28 cellular contexts compared by ENCODE assay signal in genomic region chr1:43047135-43047534, GRCh38.
"Had no signal": no experiment of that assay in that cellular context is flagged by ENCODE, and none has a peak within 500 bp of the region (broad histone marks: within the 10 kb centered on the region; RNA-seq: fewer than 3 reads in every experiment).

No MANE protein-coding gene starts in this region.

- DNase-seq: stimulated activated CD4-positive, alpha-beta T cell treated with anti-CD3 and anti-CD28 coated beads, Interleukin-1b, Interleukin-23, amount 100 ng/mL, for 48 hours; stimulated activated CD4-positive, alpha-beta T cell treated with anti-CD3 and anti-CD28 coated beads, Interleukin-2, amount 100 ng/mL, for 24 hours; stimulated activated CD4-positive, alpha-beta T cell treated with anti-CD3 and anti-CD28 coated beads, Interleukin-2, amount 100 ng/mL, for 48 hours; stimulated activated CD4-positive, alpha-beta T cell treated with anti-CD3 and anti-CD28 coated beads, Interleukin-4, amount 100 ng/mL, for 24 hours; stimulated activated CD4-positive, alpha-beta T cell treated with anti-CD3 and anti-CD28 coated beads, Interleukin-4, amount 100 ng/mL, for 4 hours; stimulated activated CD8-positive, alpha-beta memory T cell treated with anti-CD3 and anti-CD28 coated beads, Interleukin-4, amount 100 ng/mL, for 48 hours; stimulated activated naive B cell treated with anti-CD40 and anti-IgM and Interleukin-4, amounts not matched to agents 10 μg/mL and 1 μg/mL and 100 μg/mL, for 72 hours; stimulated activated naive CD4-positive, alpha-beta T cell; stimulated activated naive CD4-positive, alpha-beta T cell treated with Interleukin-2 at 50 U/mL for 16 hours; stimulated activated naive CD8-positive, alpha-beta T cell treated with anti-CD3 and anti-CD28 coated beads, Interleukin-15, amount 100 ng/mL, for 72 hours; stimulated activated naive CD8-positive, alpha-beta T cell treated with anti-CD3 and anti-CD28 coated beads, Interleukin-15, Interleukin-2, amounts not matched to agents 100 U/mL and 50 U/mL, for 24 hours; stomach; substantia nigra; testis; thyroid gland; tibial artery; transverse colon; upper lobe of left lung; upper lobe of right lung; uterus had no signal

- H3K27ac ChIP-seq: stomach, suprapubic skin, testis, thoracic aorta, thyroid gland, tibial artery, tibial nerve, transverse colon, upper lobe of left lung, upper lobe of right lung, uterus, vagina had no signal

- H3K4me3 ChIP-seq: stomach, suprapubic skin, testis, thoracic aorta, thyroid gland, tibial artery, tibial nerve, transverse colon, upper lobe of left lung, upper lobe of right lung, uterus, vagina had no signal

- H3K4me1 Mint-ChIP-seq: stimulated activated memory B cell treated with anti-CD40 and anti-IgM and Interleukin-4, amounts not matched to agents 10 μg/mL and 1 μg/mL and 100 μg/mL, for 72 hours; stimulated activated naive CD8-positive, alpha-beta T cell treated with anti-CD3 and anti-CD28 coated beads, Interleukin-15, amount 100 ng/mL, for 72 hours had no signal

- ATAC-seq: stimulated activated effector memory CD8-positive, alpha-beta T cell treated with anti-CD3 and anti-CD28 coated beads, Interleukin-12 subunit alpha, Interleukin-12 subunit beta, amount 100 ng/mL, for 72 hours; stimulated activated memory B cell treated with anti-CD40 and anti-IgM and Interleukin-4, amounts not matched to agents 10 μg/mL and 1 μg/mL and 100 μg/mL, for 72 hours; stimulated activated naive B cell treated with anti-CD40 and anti-IgM and Interleukin-4, amounts not matched to agents 10 μg/mL and 1 μg/mL and 100 μg/mL, for 72 hours; stimulated activated naive CD8-positive, alpha-beta T cell treated with anti-CD3 and anti-CD28 coated beads, Interleukin-15, amount 100 ng/mL, for 72 hours; stimulated activated naive CD8-positive, alpha-beta T cell treated with anti-CD3 and anti-CD28 coated beads, Interleukin-15, Interleukin-2, amounts not matched to agents 100 U/mL and 50 U/mL, for 24 hours; upper lobe of right lung had no signal

- H3K9me3 ChIP-seq: stomach, suprapubic skin, testis, thoracic aorta, thyroid gland, tibial artery, tibial nerve, transverse colon, upper lobe of left lung, upper lobe of right lung, uterus, vagina had no signal

- H3K27me3 ChIP-seq: stomach, suprapubic skin, testis, thyroid gland, tibial nerve, transverse colon, upper lobe of left lung, upper lobe of right lung, uterus, vagina had no signal

- H3K4me1 ChIP-seq: thyroid gland, tibial artery, transverse colon, upper lobe of left lung, upper lobe of right lung, uterus had no signal

- H3K27me3 Mint-ChIP-seq: stimulated activated memory B cell treated with anti-CD40 and anti-IgM and Interleukin-4, amounts not matched to agents 10 μg/mL and 1 μg/mL and 100 μg/mL, for 72 hours; stimulated activated naive B cell treated with anti-CD40 and anti-IgM and Interleukin-4, amounts not matched to agents 10 μg/mL and 1 μg/mL and 100 μg/mL, for 72 hours; stimulated activated naive CD8-positive, alpha-beta T cell treated with anti-CD3 and anti-CD28 coated beads, Interleukin-15, amount 100 ng/mL, for 72 hours; type B pancreatic cell had no signal

- H3K36me3 Mint-ChIP-seq: stimulated activated effector memory CD8-positive, alpha-beta T cell treated with anti-CD3 and anti-CD28 coated beads, Interleukin-12 subunit alpha, Interleukin-12 subunit beta, amount 100 ng/mL, for 72 hours; stimulated activated memory B cell treated with anti-CD40 and anti-IgM and Interleukin-4, amounts not matched to agents 10 μg/mL and 1 μg/mL and 100 μg/mL, for 72 hours; stimulated activated naive B cell treated with anti-CD40 and anti-IgM and Interleukin-4, amounts not matched to agents 10 μg/mL and 1 μg/mL and 100 μg/mL, for 72 hours; type B pancreatic cell had no signal

- H3K27ac Mint-ChIP-seq: stimulated activated effector memory CD8-positive, alpha-beta T cell treated with anti-CD3 and anti-CD28 coated beads, Interleukin-12 subunit alpha, Interleukin-12 subunit beta, amount 100 ng/mL, for 72 hours; stimulated activated memory B cell treated with anti-CD40 and anti-IgM and Interleukin-4, amounts not matched to agents 10 μg/mL and 1 μg/mL and 100 μg/mL, for 72 hours; stimulated activated naive B cell treated with anti-CD40 and anti-IgM and Interleukin-4, amounts not matched to agents 10 μg/mL and 1 μg/mL and 100 μg/mL, for 72 hours; stimulated activated naive CD8-positive, alpha-beta T cell treated with anti-CD3 and anti-CD28 coated beads, Interleukin-15, amount 100 ng/mL, for 72 hours; stimulated activated naive CD8-positive, alpha-beta T cell treated with anti-CD3 and anti-CD28 coated beads, Interleukin-15, Interleukin-2, amounts not matched to agents 100 ng/mL and 50 ng/mL, for 24 hours; type B pancreatic cell had no signal

- H3K36me3 ChIP-seq: stomach, suprapubic skin, thoracic aorta, thyroid gland, tibial artery, tibial nerve, transverse colon, upper lobe of left lung, upper lobe of right lung, uterus, vagina had no signal

- H3K9me3 Mint-ChIP-seq: stimulated activated effector memory CD8-positive, alpha-beta T cell treated with anti-CD3 and anti-CD28 coated beads, Interleukin-12 subunit alpha, Interleukin-12 subunit beta, amount 100 ng/mL, for 72 hours; stimulated activated memory B cell treated with anti-CD40 and anti-IgM and Interleukin-4, amounts not matched to agents 10 μg/mL and 1 μg/mL and 100 μg/mL, for 72 hours; stimulated activated naive B cell treated with anti-CD40 and anti-IgM and Interleukin-4, amounts not matched to agents 10 μg/mL and 1 μg/mL and 100 μg/mL, for 72 hours; stimulated activated naive CD8-positive, alpha-beta T cell treated with anti-CD3 and anti-CD28 coated beads, Interleukin-15, amount 100 ng/mL, for 72 hours; stimulated activated naive CD8-positive, alpha-beta T cell treated with anti-CD3 and anti-CD28 coated beads, Interleukin-15, Interleukin-2, amounts not matched to agents 100 ng/mL and 50 ng/mL, for 24 hours; type B pancreatic cell had no signal

- H3K4me3 Mint-ChIP-seq: stimulated activated effector memory CD8-positive, alpha-beta T cell treated with anti-CD3 and anti-CD28 coated beads, Interleukin-12 subunit alpha, Interleukin-12 subunit beta, amount 100 ng/mL, for 72 hours; stimulated activated memory B cell treated with anti-CD40 and anti-IgM and Interleukin-4, amounts not matched to agents 10 μg/mL and 1 μg/mL and 100 μg/mL, for 72 hours; stimulated activated naive B cell treated with anti-CD40 and anti-IgM and Interleukin-4, amounts not matched to agents 10 μg/mL and 1 μg/mL and 100 μg/mL, for 72 hours; stimulated activated naive CD8-positive, alpha-beta T cell treated with anti-CD3 and anti-CD28 coated beads, Interleukin-15, amount 100 ng/mL, for 72 hours; stimulated activated naive CD8-positive, alpha-beta T cell treated with anti-CD3 and anti-CD28 coated beads, Interleukin-15, Interleukin-2, amounts not matched to agents 100 ng/mL and 50 ng/mL, for 24 hours; type B pancreatic cell had no signal
